Comparison of ENCODE assay signal across 26 cellular contexts in the genomic region with DNA sequence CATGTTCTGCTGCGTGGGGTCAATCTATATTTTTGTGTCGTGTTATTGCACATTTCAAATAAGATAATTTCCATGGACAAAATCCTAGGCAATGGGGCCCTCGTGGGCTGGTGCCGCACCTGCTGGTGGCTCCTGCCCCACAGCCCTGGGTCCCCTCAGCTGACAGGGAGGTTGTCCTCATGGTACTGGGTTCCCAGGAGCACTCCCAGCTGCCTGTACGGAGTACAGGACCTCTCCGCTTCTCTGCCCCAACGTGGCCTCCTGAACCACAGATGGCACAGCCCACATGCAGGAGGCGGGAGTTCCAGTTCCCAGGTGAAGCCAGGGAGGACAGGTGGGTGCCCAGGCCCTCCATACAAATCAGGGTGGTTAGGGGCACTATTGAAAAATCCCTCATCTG.
"Had no signal": no experiment of that assay in that cellular context is flagged by ENCODE, and none has a peak within 500 bp of the region (broad histone marks: within the 10 kb centered on the region; RNA-seq: fewer than 3 reads in every experiment).

No MANE protein-coding gene starts in this region.

- H3K9me3 ChIP-seq: left lung, lower lobe of right lung, pancreas, prostate gland, right lobe of liver, stomach, testis, thyroid gland, transverse colon, upper lobe of right lung had no signal

- H3K4me3 Mint-ChIP-seq: immature natural killer cell; mesothelial cell of epicardium; naive B cell; natural killer cell; nephron progenitor cell; stimulated activated naive B cell treated with anti-CD40 and anti-IgM and Interleukin-4, amounts not matched to agents 10 μg/mL and 1 μg/mL and 100 μg/mL, for 72 hours had no signal

- H3K36me3 Mint-ChIP-seq: immature natural killer cell; mesothelial cell of epicardium; naive B cell; natural killer cell; stimulated activated naive B cell treated with anti-CD40 and anti-IgM and Interleukin-4, amounts not matched to agents 10 μg/mL and 1 μg/mL and 100 μg/mL, for 72 hours had no signal

- H3K9me3 Mint-ChIP-seq: immature natural killer cell; natural killer cell; stimulated activated naive B cell treated with anti-CD40 and anti-IgM and Interleukin-4, amounts not matched to agents 10 μg/mL and 1 μg/mL and 100 μg/mL, for 72 hours had no signal

- H3K27me3 Mint-ChIP-seq: naive B cell had no signal

- H3K4me1 Mint-ChIP-seq: immature natural killer cell; naive B cell; natural killer cell; stimulated activated naive B cell treated with anti-CD40 and anti-IgM and Interleukin-4, amounts not matched to agents 10 μg/mL and 1 μg/mL and 100 μg/mL, for 72 hours had no signal

- ATAC-seq: left colon; left lung; natural killer cell; pancreas; right lobe of liver; stimulated activated naive B cell treated with anti-CD40 and anti-IgM and Interleukin-4, amounts not matched to agents 10 μg/mL and 1 μg/mL and 100 μg/mL, for 72 hours; stimulated activated naive CD8-positive, alpha-beta T cell treated with anti-CD3 and anti-CD28 coated beads, Interleukin-15, Interleukin-2, amounts not matched to agents 100 U/mL and 50 U/mL, for 24 hours; upper lobe of right lung had no signal

- H3K27ac ChIP-seq: left lung, lower lobe of right lung, pancreas, prostate gland, right lobe of liver, stomach, testis, thyroid gland, transverse colon, upper lobe of right lung had no signal

- H3K27me3 ChIP-seq: pancreas, right lobe of liver, stomach, testis, thyroid gland, upper lobe of right lung had no signal

- H3K4me1 ChIP-seq: left lung, lower lobe of right lung, pancreas, prostate gland, right lobe of liver, testis, thyroid gland, transverse colon, upper lobe of right lung had no signal

- H3K27ac Mint-ChIP-seq: immature natural killer cell; mesothelial cell of epicardium; natural killer cell; nephron progenitor cell; stimulated activated naive B cell treated with anti-CD40 and anti-IgM and Interleukin-4, amounts not matched to agents 10 μg/mL and 1 μg/mL and 100 μg/mL, for 72 hours had no signal

- H3K4me2 ChIP-seq: smooth muscle cell had no signal

- H3K4me3 ChIP-seq: left lung, lower lobe of right lung, pancreas, prostate gland, right lobe of liver, smooth muscle cell, stomach, testis, thyroid gland, transverse colon, upper lobe of right lung had no signal

- DNase-seq: immature natural killer cell; left colon; left lung; lower lobe of right lung; mesendoderm; naive B cell; natural killer cell; nephron progenitor cell; nucleus accumbens; pancreas; retina; stimulated activated CD4-positive, alpha-beta T cell treated with anti-CD3 and anti-CD28 coated beads, Interleukin-1b, Interleukin-23, amount 100 ng/mL, for 48 hours; stimulated activated CD4-positive, alpha-beta T cell treated with anti-CD3 and anti-CD28 coated beads, Interleukin-2, amount 100 ng/mL, for 48 hours; stimulated activated CD4-positive, alpha-beta T cell treated with anti-CD3 and anti-CD28 coated beads, Interleukin-4, amount 100 ng/mL, for 4 hours; stimulated activated CD8-positive, alpha-beta memory T cell treated with anti-CD3 and anti-CD28 coated beads, Interleukin-4, amount 100 ng/mL, for 48 hours; stimulated activated naive B cell treated with anti-CD40 and anti-IgM and Interleukin-4, amounts not matched to agents 10 μg/mL and 1 μg/mL and 100 μg/mL, for 72 hours; stimulated activated naive CD8-positive, alpha-beta T cell treated with anti-CD3 and anti-CD28 coated beads, Interleukin-15, Interleukin-2, amounts not matched to agents 100 U/mL and 50 U/mL, for 24 hours; stomach; testis; thyroid gland; transverse colon had no signal

- H3K36me3 ChIP-seq: left lung, lower lobe of right lung, pancreas, prostate gland, right lobe of liver, stomach, thyroid gland, transverse colon, upper lobe of right lung had no signal
